1 cellular context compared by ENCODE assay signal in the genomic region with DNA sequence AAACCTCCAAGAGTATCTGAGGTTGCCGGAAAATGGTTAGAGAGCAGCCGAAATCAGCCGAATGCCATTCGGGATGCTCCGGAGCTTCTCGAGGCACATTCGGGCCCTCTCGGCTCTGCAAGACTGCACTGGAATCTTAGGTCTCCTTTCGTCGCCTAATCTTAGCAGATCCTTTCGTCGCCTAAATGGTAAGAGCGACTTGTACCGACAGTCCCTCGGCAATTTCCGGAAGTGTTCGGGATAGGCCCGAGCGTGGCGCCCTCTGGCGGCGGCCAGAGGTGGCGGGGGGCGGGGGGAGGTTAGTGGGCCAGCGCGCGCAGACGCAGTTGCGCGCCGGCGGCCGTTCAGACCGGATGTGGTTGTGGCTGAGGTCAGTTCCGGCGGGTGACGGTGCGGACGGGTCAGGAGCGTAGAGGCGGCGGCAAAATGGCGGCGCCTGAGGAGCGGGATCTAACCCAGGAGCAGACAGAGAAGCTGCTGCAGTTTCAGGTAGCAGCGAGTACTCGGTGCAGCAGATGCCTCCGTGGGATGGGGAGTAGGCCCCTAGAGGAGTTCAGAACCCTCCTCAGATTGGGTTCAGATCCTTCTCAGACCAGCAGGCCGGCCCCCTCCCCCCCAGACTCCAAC.
TF ChIP-seq lines count a peak whose summit lies in the region.

A gene with protein sequence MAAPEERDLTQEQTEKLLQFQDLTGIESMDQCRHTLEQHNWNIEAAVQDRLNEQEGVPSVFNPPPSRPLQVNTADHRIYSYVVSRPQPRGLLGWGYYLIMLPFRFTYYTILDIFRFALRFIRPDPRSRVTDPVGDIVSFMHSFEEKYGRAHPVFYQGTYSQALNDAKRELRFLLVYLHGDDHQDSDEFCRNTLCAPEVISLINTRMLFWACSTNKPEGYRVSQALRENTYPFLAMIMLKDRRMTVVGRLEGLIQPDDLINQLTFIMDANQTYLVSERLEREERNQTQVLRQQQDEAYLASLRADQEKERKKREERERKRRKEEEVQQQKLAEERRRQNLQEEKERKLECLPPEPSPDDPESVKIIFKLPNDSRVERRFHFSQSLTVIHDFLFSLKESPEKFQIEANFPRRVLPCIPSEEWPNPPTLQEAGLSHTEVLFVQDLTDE (plus strand): TSS at position 404 of the 627 bp plus-strand sequence. CDS start 23 bp downstream, at position 427.

TF ChIP-seq in liver, 16 proteins besides CTCF, POLR2A, EP300 and RAD21 (continued from another document):
- TF ChIP-seq, protein P1, sequence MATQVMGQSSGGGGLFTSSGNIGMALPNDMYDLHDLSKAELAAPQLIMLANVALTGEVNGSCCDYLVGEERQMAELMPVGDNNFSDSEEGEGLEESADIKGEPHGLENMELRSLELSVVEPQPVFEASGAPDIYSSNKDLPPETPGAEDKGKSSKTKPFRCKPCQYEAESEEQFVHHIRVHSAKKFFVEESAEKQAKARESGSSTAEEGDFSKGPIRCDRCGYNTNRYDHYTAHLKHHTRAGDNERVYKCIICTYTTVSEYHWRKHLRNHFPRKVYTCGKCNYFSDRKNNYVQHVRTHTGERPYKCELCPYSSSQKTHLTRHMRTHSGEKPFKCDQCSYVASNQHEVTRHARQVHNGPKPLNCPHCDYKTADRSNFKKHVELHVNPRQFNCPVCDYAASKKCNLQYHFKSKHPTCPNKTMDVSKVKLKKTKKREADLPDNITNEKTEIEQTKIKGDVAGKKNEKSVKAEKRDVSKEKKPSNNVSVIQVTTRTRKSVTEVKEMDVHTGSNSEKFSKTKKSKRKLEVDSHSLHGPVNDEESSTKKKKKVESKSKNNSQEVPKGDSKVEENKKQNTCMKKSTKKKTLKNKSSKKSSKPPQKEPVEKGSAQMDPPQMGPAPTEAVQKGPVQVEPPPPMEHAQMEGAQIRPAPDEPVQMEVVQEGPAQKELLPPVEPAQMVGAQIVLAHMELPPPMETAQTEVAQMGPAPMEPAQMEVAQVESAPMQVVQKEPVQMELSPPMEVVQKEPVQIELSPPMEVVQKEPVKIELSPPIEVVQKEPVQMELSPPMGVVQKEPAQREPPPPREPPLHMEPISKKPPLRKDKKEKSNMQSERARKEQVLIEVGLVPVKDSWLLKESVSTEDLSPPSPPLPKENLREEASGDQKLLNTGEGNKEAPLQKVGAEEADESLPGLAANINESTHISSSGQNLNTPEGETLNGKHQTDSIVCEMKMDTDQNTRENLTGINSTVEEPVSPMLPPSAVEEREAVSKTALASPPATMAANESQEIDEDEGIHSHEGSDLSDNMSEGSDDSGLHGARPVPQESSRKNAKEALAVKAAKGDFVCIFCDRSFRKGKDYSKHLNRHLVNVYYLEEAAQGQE (IDR thresholded peaks at IDR 0.05), result peak; percentile 73
- TF ChIP-seq FOXA2 (IDR thresholded peaks at IDR 0.05) (peak; percentile 25), SP1 (IDR thresholded peaks at IDR 0.05) (peak; percentile 48), GABPA (IDR thresholded peaks at IDR 0.05 in 1 of 2, conservative IDR thresholded peaks at IDR 0.05 in 1 of 2) (peak; percentile 83 to 94), EGR1 (IDR thresholded peaks at IDR 0.05; ENCODE audit: low read depth in 2 of 2) (no peak)
- TF ChIP-seq, protein P2, sequence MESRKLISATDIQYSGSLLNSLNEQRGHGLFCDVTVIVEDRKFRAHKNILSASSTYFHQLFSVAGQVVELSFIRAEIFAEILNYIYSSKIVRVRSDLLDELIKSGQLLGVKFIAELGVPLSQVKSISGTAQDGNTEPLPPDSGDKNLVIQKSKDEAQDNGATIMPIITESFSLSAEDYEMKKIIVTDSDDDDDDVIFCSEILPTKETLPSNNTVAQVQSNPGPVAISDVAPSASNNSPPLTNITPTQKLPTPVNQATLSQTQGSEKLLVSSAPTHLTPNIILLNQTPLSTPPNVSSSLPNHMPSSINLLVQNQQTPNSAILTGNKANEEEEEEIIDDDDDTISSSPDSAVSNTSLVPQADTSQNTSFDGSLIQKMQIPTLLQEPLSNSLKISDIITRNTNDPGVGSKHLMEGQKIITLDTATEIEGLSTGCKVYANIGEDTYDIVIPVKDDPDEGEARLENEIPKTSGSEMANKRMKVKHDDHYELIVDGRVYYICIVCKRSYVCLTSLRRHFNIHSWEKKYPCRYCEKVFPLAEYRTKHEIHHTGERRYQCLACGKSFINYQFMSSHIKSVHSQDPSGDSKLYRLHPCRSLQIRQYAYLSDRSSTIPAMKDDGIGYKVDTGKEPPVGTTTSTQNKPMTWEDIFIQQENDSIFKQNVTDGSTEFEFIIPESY (IDR thresholded peaks at IDR 0.05), result peak; percentile 60
